ENCODE assay signal across 1 cellular context in the genomic region with DNA sequence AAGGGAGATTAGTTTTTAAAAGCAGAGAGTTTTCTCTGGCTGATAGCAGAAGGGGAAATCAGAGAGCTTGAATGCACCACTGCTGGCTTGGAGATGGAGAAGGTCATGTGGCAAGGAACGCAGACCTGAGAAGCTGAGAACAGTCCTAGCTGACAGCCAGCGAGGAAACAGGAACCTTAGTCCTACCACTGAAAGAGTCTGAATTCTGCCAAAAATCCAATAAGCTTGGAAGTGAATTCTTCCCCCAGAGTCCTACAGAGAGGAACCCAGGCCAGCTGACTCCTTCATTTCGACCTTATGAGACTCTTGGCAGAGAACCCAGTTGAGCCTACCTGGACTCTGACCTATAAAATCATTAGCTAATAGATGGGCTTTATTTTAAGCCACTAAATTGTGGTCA.
TF ChIP-seq lines count a peak whose summit lies in the region.

No MANE protein-coding gene starts in this region.

TF ChIP-seq in IMR-90, 13 proteins besides CTCF, POLR2A, EP300 and RAD21:
- TF ChIP-seq FOS (IDR thresholded peaks at IDR 0.05; ENCODE audit: low read depth, low read length) (no peak), NFE2L2 (IDR thresholded peaks at IDR 0.05; ENCODE audit: low read depth, low read length) (no peak), CHD1 (IDR thresholded peaks at IDR 0.05; ENCODE audit: low read depth, low read length) (no peak)
